19 cellular contexts compared by ENCODE assay signal in the genomic region with DNA sequence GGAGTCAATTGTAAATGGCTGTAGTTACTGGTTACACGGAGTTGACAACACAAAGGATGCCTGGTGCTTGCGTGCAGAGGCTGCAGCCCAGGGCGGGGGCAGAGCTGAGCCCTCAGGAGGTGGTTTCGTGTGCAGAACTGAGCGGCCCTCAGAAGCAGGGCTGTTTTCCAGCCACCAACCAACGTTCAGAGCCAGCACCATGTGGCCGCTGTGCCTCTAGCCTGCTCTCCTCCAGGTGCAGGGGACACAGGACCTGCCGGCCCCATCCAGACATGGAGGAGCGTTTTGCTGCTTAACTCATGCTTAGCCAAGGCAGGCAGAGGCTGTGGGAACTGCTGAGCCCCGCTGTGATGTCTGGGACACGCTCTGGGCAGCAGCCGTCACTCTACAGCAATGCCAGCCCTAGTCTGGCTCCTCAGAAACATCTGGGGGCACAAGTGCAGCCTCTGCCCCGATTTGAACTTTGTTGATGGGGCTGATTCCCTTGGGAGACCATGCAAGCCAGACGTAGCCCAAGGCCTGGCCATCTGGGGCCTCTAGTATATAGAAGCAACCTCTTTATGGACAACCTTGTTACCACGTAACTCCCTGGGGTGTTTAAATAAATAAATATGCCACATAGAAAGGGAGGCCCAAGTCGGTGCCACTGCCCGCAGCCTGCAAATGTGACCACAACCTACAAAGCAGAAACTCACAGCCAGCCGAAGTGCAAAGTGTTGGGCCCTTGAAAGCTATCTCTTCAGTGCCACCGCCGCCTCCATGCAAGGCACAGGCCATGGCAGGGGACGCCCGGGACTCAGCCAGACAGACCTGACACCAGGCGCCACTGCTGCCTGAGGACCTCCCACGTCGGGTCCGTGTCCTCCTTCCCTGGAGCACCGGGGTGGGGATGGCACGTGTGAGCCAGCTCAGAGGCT. TPM values are rescaled to one million over a fixed set of nuclear protein-coding genes. Genes with fewer than 3 reads are reported as not detected.
DNase-seq lines count a peak whose midpoint lies in the region; ATAC-seq and TF ChIP-seq lines count a peak whose summit lies in the region.
"Had no signal": no experiment of that assay in that cellular context is flagged by ENCODE, and none has a peak within 500 bp of the region (broad histone marks: within the 10 kb centered on the region; RNA-seq: fewer than 3 reads in every experiment).

No MANE protein-coding gene starts in this region.

- peak in 1 of 4 donors; percentile 9 for ATAC-seq in right lobe of liver
- ATAC-seq in GM18873 (IDR thresholded peaks at IDR 0.05; ENCODE audit: low FRiP score, unreplicated experiment): no peak
- ATAC-seq: mucosa of descending colon had no signal

- H3K27me3 ChIP-seq in adipocyte (replicated peaks; ENCODE audit: control insufficient read depth, insufficient read depth, low read length): peaks cover 4% of the 10 kb centered on the region
- H3K27me3 ChIP-seq in right lobe of liver: no peaks in the 10 kb centered on the region
- H3K27me3 ChIP-seq: hepatocyte, testis had no signal

- peaks cover 2 to 3% (median 2%) of the 10 kb centered on the region in 3 donors for H3K27me3 Mint-ChIP-seq in immature natural killer cell (ENCODE audit: low read depth in 3 of 3)

- no peak overlapping the region for H3K27ac ChIP-seq in right lobe of liver
- H3K27ac ChIP-seq: hepatocyte, testis had no signal

- 83% methylated on average over 4 of the region's 28 CpGs for WGBS in right lobe of liver (ENCODE audit: insufficient coverage, low coverage, low lambda C conversion rate, missing lambda C conversion rate)

- H3K36me3 Mint-ChIP-seq in immature natural killer cell: peaks cover 0 to 8% (median 6%) of the 10 kb centered on the region in 3 donors

- peak; percentile 11 for DNase-seq in DMS 273 treated with DMSO at 0.1 percent for 48 hours (lab: John Stamatoyannopoulos, UW)
- peak; percentile 74 for DNase-seq in NB4 (ENCODE audit: low read depth)
- DNase-seq in adipocyte (ENCODE audit: low read depth): peak; percentile 4
- peak in 2 of 3 donors; percentile 16 to 37 for DNase-seq in right lobe of liver
- DNase-seq in SIG-M5 (lab: John Stamatoyannopoulos, UW): no peak
- no peak for DNase-seq in NCI-H1417 treated with DMSO at 0.1 percent for 48 hours (lab: John Stamatoyannopoulos, UW)
- DNase-seq in immature natural killer cell: no peak
- DNase-seq: activated CD4-positive, alpha-beta T cell treated with anti-CD3 and anti-CD28 coated beads, Interleukin-2, amount 50 U/mL, for 48 hours; DMS53; effector CD4-positive, alpha-beta T cell; NCI-H2081 treated with DMSO at 0.1 percent for 48 hours; occipital lobe; stimulated activated CD4-positive, alpha-beta T cell treated with anti-CD3 and anti-CD28 coated beads, Interleukin-4, amount 100 ng/mL, for 4 hours; testis had no signal

- no peaks in the 10 kb centered on the region for H3K9me3 ChIP-seq in adipocyte (ENCODE audit: control insufficient read depth, low read length)
- H3K9me3 ChIP-seq in right lobe of liver: no peaks in the 10 kb centered on the region
- H3K9me3 ChIP-seq: mucosa of descending colon, testis had no signal

- no peak overlapping the region for H3K4me3 Mint-ChIP-seq in immature natural killer cell

- H3K4me1 ChIP-seq in adipocyte (ENCODE audit: control insufficient read depth, insufficient read depth, low read length) (peaks cover 3% of the 10 kb centered on the region), right lobe of liver (no peaks in the 10 kb centered on the region)
- H3K4me1 ChIP-seq: testis had no signal

- H3K9ac ChIP-seq in adipocyte (ENCODE audit: low read length): no peak overlapping the region

- TF ChIP-seq POLR2A in NB4 (IDR thresholded peaks at IDR 0.05; ENCODE audit: extremely low read depth, insufficient read length) (no peak), right lobe of liver (IDR thresholded peaks at IDR 0.05) (no peak)

- no peak for TF ChIP-seq CTCF in NB4 (IDR thresholded peaks at IDR 0.05; ENCODE audit: low read depth, low read length)
- no peak for TF ChIP-seq CTCF in right lobe of liver (IDR thresholded peaks at IDR 0.05)

- peaks cover 0 to 2% (median 0%) of the 10 kb centered on the region in 6 donors for H3K9me3 Mint-ChIP-seq in immature natural killer cell

- H3K27ac Mint-ChIP-seq in immature natural killer cell: peak overlapping the region in 1 of 6 donors; percentile 10

- no peak overlapping the region for H3K4me3 ChIP-seq in NB4 (ENCODE audit: low read depth, low read length)
- no peak overlapping the region for H3K4me3 ChIP-seq in adipocyte (ENCODE audit: low read length)
- no peak overlapping the region for H3K4me3 ChIP-seq in right lobe of liver
- H3K4me3 ChIP-seq: hepatocyte, mucosa of descending colon, testis had no signal

- H3K36me3 ChIP-seq in adipocyte (ENCODE audit: control insufficient read depth, insufficient read depth, low read length, severe bottlenecking): peaks cover 19% of the 10 kb centered on the region
- peaks cover 0 to 49% (median 18%) of the 10 kb centered on the region in 4 donors for H3K36me3 ChIP-seq in right lobe of liver

- intact Hi-C loops in right lobe of liver (cut with DNase I): no loop called here

- H3K4me1 Mint-ChIP-seq in immature natural killer cell: peaks cover 0 to 20% of the 10 kb centered on the region in 2 donors

RNA-seq across cellular contexts. Expression of a gene that starts 42.1 kb away (rescaled TPM):
- total RNA-seq in right lobe of liver: 1 to 10 TPM in 4 of 6 experiments, under 1 TPM in 2; 0.93 to 2.9 (median 2.2) TPM
- not detected for polyA plus RNA-seq in immature natural killer cell
- polyA plus RNA-seq: BJ, fibroblast of lung had no signal

Comparison
In these comparisons a context has a peak if more than half of its experiments do, and no peak if none do; other contexts are left out.
1. DNase-seq: peak in DMS 273 treated with DMSO at 0.1 percent for 48 hours (single experiment), NB4 (single experiment), adipocyte (single experiment) and right lobe of liver (2 of 3); none in SIG-M5 (single experiment), NCI-H1417 treated with DMSO at 0.1 percent for 48 hours (single experiment) and immature natural killer cell (0 of 3).